ENCODE assay signal across 11 cellular contexts in genomic region chr2:42926438-42927333, GRCh38.
A peak's percentile ranks its signal among the peaks of the same experiment; 100 is the strongest.
DNase-seq lines count a peak whose midpoint lies in the region; ATAC-seq and TF ChIP-seq lines count a peak whose summit lies in the region.
"Had no signal": no experiment of that assay in that cellular context is flagged by ENCODE, and none has a peak within 500 bp of the region (broad histone marks: within the 10 kb centered on the region; RNA-seq: fewer than 3 reads in every experiment).

No MANE protein-coding gene starts in this region.

- H3K4ac ChIP-seq in H9 (ENCODE audit: low read depth, low read length), result no peak overlapping the region

- H3K9ac ChIP-seq in H9 (ENCODE audit: extremely low read depth, insufficient read length, low read length) (no peak overlapping the region), iPS-20b (ENCODE audit: low read depth, low read length) (peak overlapping the region; percentile 60; the same call in 1 of the 2 replicates)

- intact Hi-C loops in gastrocnemius medialis (cut with DNase I; ENCODE audit: low total_unique reads), result loop anchor here (5.0 kb wide), 3 partner anchors 49 to 99 kb away; no protein-coding TSS in a partner anchor
- intact Hi-C loops in activated CD4-positive, alpha-beta memory T cell treated with anti-CD3 and anti-CD28 coated beads for 36 hours (cut with micrococcal nuclease), result loop anchor here (10.0 kb wide), 1 partner anchor 62 kb away; no protein-coding TSS in a partner anchor

- peak overlapping the region; percentile 84 for H3K18ac ChIP-seq in H9 (ENCODE audit: insufficient read length, low read depth, low read length)

- H3K79me1 ChIP-seq in H9 (ENCODE audit: insufficient read depth, low read depth, low read length, poor library complexity, severe bottlenecking), result no peaks in the 10 kb centered on the region

- peak overlapping the region in 2 of 3 experiments; percentile 88 to 99; a peak in 5 of 7 replicates for H3K27ac Mint-ChIP-seq in H9
- H3K27ac Mint-ChIP-seq in activated CD4-positive, alpha-beta memory T cell treated with anti-CD3 and anti-CD28 coated beads for 36 hours, result no peak overlapping the region
- H3K27ac Mint-ChIP-seq: stimulated activated naive CD8-positive, alpha-beta T cell treated with anti-CD3 and anti-CD28 coated beads, Interleukin-15, Interleukin-2, amounts not matched to agents 100 ng/mL and 50 ng/mL, for 24 hours had no signal

- H4K20me1 ChIP-seq in H9 (ENCODE audit: control insufficient read depth, insufficient read depth, insufficient read length), result no peaks in the 10 kb centered on the region

- no peaks in the 10 kb centered on the region for H3K9me3 Mint-ChIP-seq in H9
- H3K9me3 Mint-ChIP-seq in activated CD4-positive, alpha-beta memory T cell treated with anti-CD3 and anti-CD28 coated beads for 36 hours, result no peaks in the 10 kb centered on the region
- H3K9me3 Mint-ChIP-seq: stimulated activated naive CD8-positive, alpha-beta T cell treated with anti-CD3 and anti-CD28 coated beads, Interleukin-15, Interleukin-2, amounts not matched to agents 100 ng/mL and 50 ng/mL, for 24 hours had no signal

- H2AK5ac ChIP-seq in H9 (ENCODE audit: insufficient read length, low read length), result no peak overlapping the region

- no peak overlapping the region for H4K8ac ChIP-seq in H9 (replicated peaks; ENCODE audit: insufficient read length, low read depth, low read length)

- TF ChIP-seq CTCF in H9 (conservative IDR thresholded peaks at IDR 0.05) (no peak), gastrocnemius medialis (IDR thresholded peaks at IDR 0.05 in 4 of 5, conservative IDR thresholded peaks at IDR 0.05 in 1 of 5) (no peak)

- no peak overlapping the region for H2BK120ac ChIP-seq in H9 (ENCODE audit: low read depth, low read length, poor library complexity, severe bottlenecking)

- H2BK5ac ChIP-seq in H9 (ENCODE audit: insufficient read length, low read length), result no peak overlapping the region

- H3K14ac ChIP-seq in H9 (ENCODE audit: insufficient read depth, low read length), result no peak overlapping the region; the same call in 1 of the 2 replicates

- H3K23me2 ChIP-seq in H9 (ENCODE audit: insufficient read length, low read depth, low read length, poor library complexity, severe bottlenecking), result no peaks in the 10 kb centered on the region

- H3K36me3 Mint-ChIP-seq in H9 (ENCODE audit: insufficient read depth in 1 of 3, low read depth in 3 of 3), result no peaks in the 10 kb centered on the region
- no peaks in the 10 kb centered on the region for H3K36me3 Mint-ChIP-seq in activated CD4-positive, alpha-beta memory T cell treated with anti-CD3 and anti-CD28 coated beads for 36 hours

- peak in 1 of 2 donors; percentile 46 for ATAC-seq in gastrocnemius medialis
- no peak for ATAC-seq in HG02852 (IDR thresholded peaks at IDR 0.05; ENCODE audit: unreplicated experiment)
- ATAC-seq in HG03139 (IDR thresholded peaks at IDR 0.05; ENCODE audit: unreplicated experiment), result no peak

- no peak for TF ChIP-seq POLR2A in gastrocnemius medialis (IDR thresholded peaks at IDR 0.05)

- no peak overlapping the region for H2BK12ac ChIP-seq in H9 (ENCODE audit: insufficient read length, low read depth, low read length)

- no peak overlapping the region for H3K4me2 ChIP-seq in H9 (ENCODE audit: insufficient read depth, insufficient read length, low read length)

- CTCF ChIA-PET in activated CD4-positive, alpha-beta memory T cell treated with anti-CD3 and anti-CD28 coated beads for 36 hours (lab: Charles Lee), result no interaction called here

- no peak overlapping the region for H4K5ac ChIP-seq in H9 (ENCODE audit: insufficient read length, low read depth, low read length)

- H3K4me3 Mint-ChIP-seq in H9, result no peak overlapping the region
- no peak overlapping the region for H3K4me3 Mint-ChIP-seq in activated CD4-positive, alpha-beta memory T cell treated with anti-CD3 and anti-CD28 coated beads for 36 hours
- H3K4me3 Mint-ChIP-seq: stimulated activated naive CD8-positive, alpha-beta T cell treated with anti-CD3 and anti-CD28 coated beads, Interleukin-15, Interleukin-2, amounts not matched to agents 100 ng/mL and 50 ng/mL, for 24 hours had no signal

- no peaks in the 10 kb centered on the region; the same call in 1 of the 2 replicates for H3K27me3 ChIP-seq in H9 (ENCODE audit: insufficient read depth, low read length)
- no peaks in the 10 kb centered on the region for H3K27me3 ChIP-seq in iPS-20b (ENCODE audit: insufficient read depth, low read length)
- no peaks in the 10 kb centered on the region for H3K27me3 ChIP-seq in gastrocnemius medialis

- no peak overlapping the region for H3K23ac ChIP-seq in H9 (ENCODE audit: insufficient read length, low read depth, low read length)

- H3K4me1 Mint-ChIP-seq in H9, result peaks cover 84 to 91% of the 10 kb centered on the region in 2 experiments
- no peaks in the 10 kb centered on the region for H3K4me1 Mint-ChIP-seq in activated CD4-positive, alpha-beta memory T cell treated with anti-CD3 and anti-CD28 coated beads for 36 hours (ENCODE audit: low read depth)

- H2AFZ ChIP-seq in H9 (ENCODE audit: low read length), result no peak overlapping the region

- H3K4me3 ChIP-seq in iPS-20b (ENCODE audit: low read length), result no peak overlapping the region
- H3K4me3 ChIP-seq in gastrocnemius medialis, result no peak overlapping the region

- H3K9me3 ChIP-seq in H9 (ENCODE audit: control insufficient read depth, low read depth, low read length) (no peaks in the 10 kb centered on the region), iPS-20b (ENCODE audit: insufficient read depth, low read depth, low read length) (no peaks in the 10 kb centered on the region), gastrocnemius medialis (no peaks in the 10 kb centered on the region)

- H3K79me2 ChIP-seq in H9 (ENCODE audit: insufficient read depth, low read length), result no peaks in the 10 kb centered on the region

- H3T11ph ChIP-seq in H9 (ENCODE audit: low read length), result no peak overlapping the region

- peaks cover 14% of the 10 kb centered on the region; the same call in 1 of the 2 replicates for H3K4me1 ChIP-seq in H9 (ENCODE audit: insufficient read depth, low read length)
- H3K4me1 ChIP-seq in iPS-20b (ENCODE audit: insufficient read depth, low read length), result peaks cover 51% of the 10 kb centered on the region
- peaks cover 74 to 81% of the 10 kb centered on the region in 2 donors for H3K4me1 ChIP-seq in gastrocnemius medialis

- no peak overlapping the region for H4K91ac ChIP-seq in H9 (ENCODE audit: insufficient read length, low read depth, low read length)

- H2BK15ac ChIP-seq in H9 (ENCODE audit: low read depth, low read length), result no peak overlapping the region

- DNase-seq in H9 (no peak), SHP77 (lab: John Stamatoyannopoulos, UW) (peak; percentile 61 to 73), gastrocnemius medialis (peak in 1 of 2 donors; percentile 43), NCI-H446 (lab: John Stamatoyannopoulos, UW) (no peak)
- DNase-seq in activated CD4-positive, alpha-beta memory T cell treated with anti-CD3 and anti-CD28 coated beads for 36 hours, result no peak
- DNase-seq: activated naive CD4-positive, alpha-beta T cell treated with anti-CD3 and anti-CD28 coated beads, Interleukin-2, amount 50 U/mL, for 16 hours; NCI-H1930 had no signal

- H3K56ac ChIP-seq in H9 (ENCODE audit: insufficient read length, low read depth, low read length), result no peak overlapping the region

- H3K27ac ChIP-seq in H9 (ENCODE audit: insufficient read length, low read depth, low read length) (no peak overlapping the region), iPS-20b (ENCODE audit: low read length) (peak overlapping the region; percentile 43), gastrocnemius medialis (peak overlapping the region; percentile 73 to 87 (median 79))

- H2BK20ac ChIP-seq in H9 (ENCODE audit: low read depth, low read length, poor library complexity, severe bottlenecking), result no peak overlapping the region

- H3K36me3 ChIP-seq in iPS-20b (ENCODE audit: insufficient read depth, low read depth, low read length) (no peaks in the 10 kb centered on the region), gastrocnemius medialis (no peaks in the 10 kb centered on the region)

- POLR2A ChIA-PET in activated CD4-positive, alpha-beta memory T cell treated with anti-CD3 and anti-CD28 coated beads for 36 hours (lab: Charles Lee), result no interaction called here

- H3K27me3 Mint-ChIP-seq in H9 (ENCODE audit: low read depth), result no peaks in the 10 kb centered on the region
- no peaks in the 10 kb centered on the region for H3K27me3 Mint-ChIP-seq in activated CD4-positive, alpha-beta memory T cell treated with anti-CD3 and anti-CD28 coated beads for 36 hours

- no CpG with 5 or more reads among the region's 26 CpGs for WGBS in H9 (ENCODE audit: extremely low coverage, insufficient read length, low lambda C conversion rate)

- in situ Hi-C loops in gastrocnemius medialis (cut with MboI; ENCODE audit: low sequenced_read_pairs in 4 of 4), result loop anchor here in 2 of 4 donors (25.0 kb wide), 1 partner anchor 89 kb away; no protein-coding TSS in a partner anchor

Comparison
In these comparisons a context has a peak if more than half of its experiments do, and no peak if none do; other contexts are left out.
1. DNase-seq: peak in SHP77 (2 of 2); none in H9 (single experiment), NCI-H446 (0 of 2) and activated CD4-positive, alpha-beta memory T cell treated with anti-CD3 and anti-CD28 coated beads for 36 hours (single experiment).